ENCODE assay signal across 24 cellular contexts in the genomic region with DNA sequence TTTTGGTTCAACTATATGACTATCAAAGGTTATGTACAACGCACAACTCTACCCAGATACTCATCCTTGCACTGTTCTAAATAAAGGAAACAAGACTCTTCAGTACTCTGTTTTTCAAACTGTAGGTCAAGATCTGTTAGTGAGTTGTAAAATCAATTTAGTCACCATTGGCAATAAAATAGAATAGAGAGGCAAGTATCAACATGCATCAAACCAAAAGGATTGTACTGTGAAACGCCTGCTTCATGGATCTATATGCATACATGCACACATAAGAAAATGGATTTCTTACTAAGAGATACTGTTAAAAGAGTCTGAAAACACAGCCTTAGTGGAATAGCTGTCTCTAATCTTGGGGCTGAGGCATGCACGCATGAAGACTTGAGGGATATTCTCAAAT.
"Had no signal": no experiment of that assay in that cellular context is flagged by ENCODE, and none has a peak within 500 bp of the region (broad histone marks: within the 10 kb centered on the region; RNA-seq: fewer than 3 reads in every experiment).

No MANE protein-coding gene starts in this region.

- H3K4me3 ChIP-seq: esophagus muscularis mucosa, gastroesophageal sphincter, left ventricle myocardium inferior, prostate gland, spleen, testis, vagina had no signal

- ATAC-seq: activated CD8-positive, alpha-beta T cell treated with anti-CD3 and anti-CD28 coated beads, Interleukin-2, amount 10 ng/mL, durations not matched to agents 7 days and 5 days; activated naive CD8-positive, alpha-beta T cell treated with anti-CD3 and anti-CD28 coated beads, Interleukin-2, amount 50 U/mL, for 24 hours; gastroesophageal sphincter; natural killer cell had no signal

- H3K36me3 Mint-ChIP-seq: natural killer cell had no signal

- H3K9me3 ChIP-seq: esophagus muscularis mucosa, gastroesophageal sphincter, left ventricle myocardium inferior, prostate gland, spleen, testis, vagina had no signal

- H3K27ac ChIP-seq: esophagus muscularis mucosa, gastroesophageal sphincter, left ventricle myocardium inferior, prostate gland, spleen, testis, vagina had no signal

- H3K9me3 Mint-ChIP-seq: activated naive CD8-positive, alpha-beta T cell treated with anti-CD3 and anti-CD28 coated beads, Interleukin-2, amount 50 U/mL, for 24 hours; activated T-helper 1 cell treated with anti-CD3 and anti-CD28 coated beads, Interleukin-12 subunit alpha, Interleukin-12 subunit beta, Interleukin-2, Interleukin-4 antibody, amounts not matched to agents 30 ng/mL and 10 ng/mL and 1 ng/mL, durations not matched to agents 14 hours and 24 hours and 36 hours; dendritic cell treated with granulocyte-macrophage colony-stimulating factor and Interleukin-4, amounts not matched to agents 40 ng/mL and 50 ng/mL, for 4 days; natural killer cell; type B pancreatic cell had no signal

- H3K4me1 Mint-ChIP-seq: activated naive CD8-positive, alpha-beta T cell treated with anti-CD3 and anti-CD28 coated beads, Interleukin-2, amount 50 U/mL, for 24 hours; natural killer cell had no signal

- H3K4me3 Mint-ChIP-seq: activated CD8-positive, alpha-beta T cell treated with anti-CD3 and anti-CD28 coated beads, Interleukin-2, amount 10 ng/mL, durations not matched to agents 7 days and 5 days; activated naive CD8-positive, alpha-beta T cell treated with anti-CD3 and anti-CD28 coated beads, Interleukin-2, amount 50 U/mL, for 24 hours; activated T-helper 1 cell treated with anti-CD3 and anti-CD28 coated beads, Interleukin-12 subunit alpha, Interleukin-12 subunit beta, Interleukin-2, Interleukin-4 antibody, amounts not matched to agents 30 ng/mL and 10 ng/mL and 1 ng/mL, durations not matched to agents 14 hours and 24 hours and 36 hours; dendritic cell treated with granulocyte-macrophage colony-stimulating factor and Interleukin-4, amounts not matched to agents 40 ng/mL and 50 ng/mL, for 4 days; natural killer cell; type B pancreatic cell had no signal

- H3K27me3 Mint-ChIP-seq: activated naive CD8-positive, alpha-beta T cell treated with anti-CD3 and anti-CD28 coated beads, Interleukin-2, amount 50 U/mL, for 24 hours; dendritic cell treated with granulocyte-macrophage colony-stimulating factor and Interleukin-4, amounts not matched to agents 40 ng/mL and 50 ng/mL, for 4 days; type B pancreatic cell had no signal

- H3K36me3 ChIP-seq: prostate gland, vagina had no signal

- H3K27ac Mint-ChIP-seq: activated CD8-positive, alpha-beta T cell treated with anti-CD3 and anti-CD28 coated beads, Interleukin-2, amount 10 ng/mL, durations not matched to agents 7 days and 5 days; activated naive CD8-positive, alpha-beta T cell treated with anti-CD3 and anti-CD28 coated beads, Interleukin-2, amount 50 U/mL, for 24 hours; activated T-helper 1 cell treated with anti-CD3 and anti-CD28 coated beads, Interleukin-12 subunit alpha, Interleukin-12 subunit beta, Interleukin-2, Interleukin-4 antibody, amounts not matched to agents 30 ng/mL and 10 ng/mL and 1 ng/mL, durations not matched to agents 14 hours and 24 hours and 36 hours; dendritic cell treated with granulocyte-macrophage colony-stimulating factor and Interleukin-4, amounts not matched to agents 40 ng/mL and 50 ng/mL, for 4 days; natural killer cell; type B pancreatic cell had no signal

- DNase-seq: activated CD4-positive, alpha-beta T cell treated with anti-CD3 and anti-CD28 coated beads, Interleukin-2, amount 50 U/mL, for 1 hour; activated CD4-positive, CD25-positive, alpha-beta regulatory T cell treated with anti-CD3 and anti-CD28 coated beads, Interleukin-2, amount 50 U/mL, for 72 hours; activated CD8-positive, alpha-beta T cell treated with anti-CD3 and anti-CD28 coated beads, Interleukin-2, amount 10 ng/mL, durations not matched to agents 7 days and 5 days; activated gamma-delta T cell; activated naive CD4-positive, alpha-beta T cell treated with anti-CD3 and anti-CD28 coated beads, Interleukin-2, amount 50 U/mL, for 16 hours; activated naive CD8-positive, alpha-beta T cell treated with anti-CD3 and anti-CD28 coated beads, Interleukin-2, amount 50 U/mL, for 24 hours; caudate nucleus; effector CD4-positive, alpha-beta T cell; head of caudate nucleus; hypothalamus; left ventricle myocardium inferior; midbrain; natural killer cell; spleen; stimulated activated CD4-positive, alpha-beta T cell treated with anti-CD3 and anti-CD28 coated beads, Interleukin-4, amount 100 ng/mL, for 1 hour; stimulated activated naive CD4-positive, alpha-beta T cell; testis had no signal

- H3K27me3 ChIP-seq: esophagus muscularis mucosa, gastroesophageal sphincter, spleen, testis, vagina had no signal

- H3K4me1 ChIP-seq: esophagus muscularis mucosa, gastroesophageal sphincter, left ventricle myocardium inferior, prostate gland, spleen, testis, vagina had no signal
